ENCODE assay signal across 16 cellular contexts in genomic region chr7:116443646-116444045, GRCh38. TPM values are rescaled to one million over a fixed set of nuclear protein-coding genes. Genes with fewer than 3 reads are reported as not detected.
DNase-seq lines count a peak whose midpoint lies in the region; ATAC-seq, FAIRE-seq and TF ChIP-seq lines count a peak whose summit lies in the region.
"Had no signal": no experiment of that assay in that cellular context is flagged by ENCODE, and none has a peak within 500 bp of the region (broad histone marks: within the 10 kb centered on the region; RNA-seq: fewer than 3 reads in every experiment).

No MANE protein-coding gene starts in this region.

- no peaks in the 10 kb centered on the region for H3K27me3 Mint-ChIP-seq in astrocyte (ENCODE audit: low read depth, unreplicated experiment)

- H4K8ac ChIP-seq in mesenchymal stem cell (ENCODE audit: low read length), result no peak overlapping the region

- H3K23ac ChIP-seq in mesenchymal stem cell (ENCODE audit: low read length in 2 of 2), result no peak overlapping the region

- H3K4me1 ChIP-seq in ACC112 (ENCODE audit: control insufficient read depth, insufficient read depth, low read length, unreplicated experiment) (peaks cover 74% of the 10 kb centered on the region), astrocyte (ENCODE audit: insufficient read depth, low read length) (peaks cover 7% of the 10 kb centered on the region), mesenchymal stem cell (ENCODE audit: control insufficient read depth, insufficient read depth, low read depth, low read length) (peaks cover 4% of the 10 kb centered on the region)

- peak; percentile 43 for FAIRE-seq in astrocyte (lab: Jason Lieb, UNC)
- FAIRE-seq: TTC549 had no signal

- no peaks in the 10 kb centered on the region for H3K9me3 Mint-ChIP-seq in astrocyte (ENCODE audit: unreplicated experiment)
- no peaks in the 10 kb centered on the region for H3K9me3 Mint-ChIP-seq in activated naive CD4-positive, alpha-beta T cell treated with anti-CD3 and anti-CD28 coated beads, Interleukin-2, amount 50 U/mL, for 72 hours
- H3K9me3 Mint-ChIP-seq: activated CD4-positive, alpha-beta T cell treated with anti-CD3 and anti-CD28 coated beads, Interleukin-2, amount 10 ng/mL, durations not matched to agents 24 days and 14 days; activated naive CD8-positive, alpha-beta T cell treated with anti-CD3 and anti-CD28 coated beads, Interleukin-2, amount 10 ng/mL, durations not matched to agents 7 days and 5 days had no signal

- peak overlapping the region; percentile 94 for H3K27ac Mint-ChIP-seq in astrocyte (ENCODE audit: unreplicated experiment)
- H3K27ac Mint-ChIP-seq in activated naive CD4-positive, alpha-beta T cell treated with anti-CD3 and anti-CD28 coated beads, Interleukin-2, amount 50 U/mL, for 72 hours, result no peak overlapping the region
- H3K27ac Mint-ChIP-seq: activated CD4-positive, alpha-beta T cell treated with anti-CD3 and anti-CD28 coated beads, Interleukin-2, amount 10 ng/mL, durations not matched to agents 24 days and 14 days; activated naive CD8-positive, alpha-beta T cell treated with anti-CD3 and anti-CD28 coated beads, Interleukin-2, amount 10 ng/mL, durations not matched to agents 7 days and 5 days had no signal

- H3K27me3 ChIP-seq in ACC112 (ENCODE audit: insufficient read depth, low read length) (no peaks in the 10 kb centered on the region), astrocyte (ENCODE audit: insufficient read depth, low read length) (no peaks in the 10 kb centered on the region), mesenchymal stem cell (ENCODE audit: control insufficient read depth in 1 of 2, insufficient read depth in 1 of 2, low read length in 2 of 2) (no peaks in the 10 kb centered on the region)
- H3K27me3 ChIP-seq: cardiac muscle cell had no signal

- H2BK120ac ChIP-seq in mesenchymal stem cell (ENCODE audit: low read depth, low read length), result no peak overlapping the region

- no peak overlapping the region for H2BK15ac ChIP-seq in mesenchymal stem cell (ENCODE audit: low read depth, poor library complexity, severe bottlenecking)

- H3K4me2 ChIP-seq in astrocyte (ENCODE audit: low read length) (peak overlapping the region; percentile 15), mesenchymal stem cell (ENCODE audit: low read length, poor library complexity, severe bottlenecking) (no peak overlapping the region)

- H3K4me3 ChIP-seq in ACC112 (ENCODE audit: low read depth, low read length) (no peak overlapping the region), astrocyte (ENCODE audit: insufficient read depth, low read depth, low read length) (no peak overlapping the region), mesenchymal stem cell (ENCODE audit: insufficient read depth in 1 of 2, low read depth in 1 of 2, low read length in 2 of 2) (no peak overlapping the region)
- H3K4me3 ChIP-seq: cardiac muscle cell had no signal

- no peaks in the 10 kb centered on the region for H3K36me3 Mint-ChIP-seq in astrocyte (ENCODE audit: low read depth, unreplicated experiment)
- no peaks in the 10 kb centered on the region for H3K36me3 Mint-ChIP-seq in activated naive CD4-positive, alpha-beta T cell treated with anti-CD3 and anti-CD28 coated beads, Interleukin-2, amount 50 U/mL, for 72 hours
- H3K36me3 Mint-ChIP-seq: activated naive CD8-positive, alpha-beta T cell treated with anti-CD3 and anti-CD28 coated beads, Interleukin-2, amount 10 ng/mL, durations not matched to agents 7 days and 5 days had no signal

- H3K9me3 ChIP-seq in astrocyte (ENCODE audit: insufficient read depth, low read depth, low read length), result no peaks in the 10 kb centered on the region
- H3K9me3 ChIP-seq in mesenchymal stem cell (ENCODE audit: control insufficient read depth, low read length), result no peaks in the 10 kb centered on the region

- no peak overlapping the region for H4K91ac ChIP-seq in mesenchymal stem cell (ENCODE audit: low read length)

- no peak overlapping the region for H2AK5ac ChIP-seq in mesenchymal stem cell (ENCODE audit: low read length, severe bottlenecking)

- TF ChIP-seq CTCF in astrocyte (IDR thresholded peaks at IDR 0.05; ENCODE audit: insufficient read depth, low read depth, low read length), result no peak

- H3K27ac ChIP-seq in ACC112 (ENCODE audit: low read depth, low read length), result peak overlapping the region; percentile 88
- H3K27ac ChIP-seq in astrocyte (ENCODE audit: low read depth, low read length), result peak overlapping the region; percentile 85
- peak overlapping the region; percentile 85 for H3K27ac ChIP-seq in mesenchymal stem cell (ENCODE audit: low read length, poor library complexity, severe bottlenecking)
- H3K27ac ChIP-seq: cardiac muscle cell had no signal

- no peak overlapping the region for H3K4me3 Mint-ChIP-seq in astrocyte (ENCODE audit: unreplicated experiment)
- H3K4me3 Mint-ChIP-seq: activated CD4-positive, alpha-beta T cell treated with anti-CD3 and anti-CD28 coated beads, Interleukin-2, amount 10 ng/mL, durations not matched to agents 24 days and 14 days; activated naive CD8-positive, alpha-beta T cell treated with anti-CD3 and anti-CD28 coated beads, Interleukin-2, amount 10 ng/mL, durations not matched to agents 7 days and 5 days had no signal

- no peak overlapping the region for H3K18ac ChIP-seq in mesenchymal stem cell (ENCODE audit: low read depth in 1 of 2, low read length in 2 of 2)

- H3K79me2 ChIP-seq in ACC112 (ENCODE audit: control insufficient read depth, insufficient read depth, low read length, unreplicated experiment) (no peaks in the 10 kb centered on the region), astrocyte (ENCODE audit: insufficient read depth, low read length) (no peaks in the 10 kb centered on the region)

- H4K20me1 ChIP-seq in astrocyte (ENCODE audit: insufficient read depth, low read length), result no peaks in the 10 kb centered on the region

- H2AFZ ChIP-seq in ACC112 (ENCODE audit: low read length, unreplicated experiment) (no peak overlapping the region), astrocyte (ENCODE audit: low read depth, low read length) (no peak overlapping the region), mesenchymal stem cell (ENCODE audit: low read depth, low read length) (no peak overlapping the region)

- no peak overlapping the region for H3K4ac ChIP-seq in mesenchymal stem cell (ENCODE audit: low read depth in 1 of 2, low read length in 2 of 2)

- no peak overlapping the region for H3K14ac ChIP-seq in mesenchymal stem cell (ENCODE audit: low read length in 2 of 2)

- 80% methylated on average over 2 of the region's 3 CpGs for WGBS in mesenchymal stem cell

- peak; percentile 2 for DNase-seq in NCI-H146 treated with DMSO at 0.1 percent for 48 hours (lab: John Stamatoyannopoulos, UW; ENCODE audit: unreplicated experiment)
- DNase-seq in astrocyte (ENCODE audit: low read depth), result no peak
- DNase-seq in mesenchymal stem cell, result no peak
- DNase-seq in SIG-M5 treated with dmso at 0.1 percent for 504 hours (lab: John Stamatoyannopoulos, UW; ENCODE audit: unreplicated experiment), result no peak
- DNase-seq in COLO829 (ENCODE audit: low spot score), result no peak
- no peak for DNase-seq in activated naive CD4-positive, alpha-beta T cell treated with anti-CD3 and anti-CD28 coated beads, Interleukin-2, amount 50 U/mL, for 72 hours (ENCODE audit: low spot score in 2 of 2)
- DNase-seq: activated CD4-positive, alpha-beta T cell treated with anti-CD3 and anti-CD28 coated beads, Interleukin-2, amount 10 ng/mL, durations not matched to agents 24 days and 14 days; activated naive CD8-positive, alpha-beta T cell treated with anti-CD3 and anti-CD28 coated beads, Interleukin-2, amount 10 ng/mL, durations not matched to agents 7 days and 5 days; effector memory CD4-positive, alpha-beta T cell; NCI-H524 treated with DMSO at 0.1 percent for 48 hours; occipital lobe; OCI-M1 had no signal

- H2BK5ac ChIP-seq in mesenchymal stem cell (ENCODE audit: low read depth, low read length, poor library complexity, severe bottlenecking), result no peak overlapping the region

- H3K36me3 ChIP-seq in ACC112 (ENCODE audit: insufficient read depth, low read length) (no peaks in the 10 kb centered on the region), astrocyte (ENCODE audit: insufficient read depth, low read length) (no peaks in the 10 kb centered on the region), mesenchymal stem cell (ENCODE audit: control insufficient read depth in 1 of 2, insufficient read depth in 2 of 2, low read depth in 1 of 2, low read length in 2 of 2) (no peaks in the 10 kb centered on the region)
- H3K36me3 ChIP-seq: cardiac muscle cell had no signal

- no peak for ATAC-seq in HG02852 (IDR thresholded peaks at IDR 0.05; ENCODE audit: unreplicated experiment)
- no peak for ATAC-seq in activated naive CD4-positive, alpha-beta T cell treated with anti-CD3 and anti-CD28 coated beads, Interleukin-2, amount 50 U/mL, for 72 hours

- H3K9ac ChIP-seq in astrocyte (ENCODE audit: low read length) (peak overlapping the region; percentile 32), mesenchymal stem cell (ENCODE audit: low read length) (peak overlapping the region; percentile 58)

- peaks cover 18% of the 10 kb centered on the region for H3K4me1 Mint-ChIP-seq in astrocyte (ENCODE audit: low read depth, unreplicated experiment)
- H3K4me1 Mint-ChIP-seq: activated CD4-positive, alpha-beta T cell treated with anti-CD3 and anti-CD28 coated beads, Interleukin-2, amount 10 ng/mL, durations not matched to agents 24 days and 14 days; activated naive CD8-positive, alpha-beta T cell treated with anti-CD3 and anti-CD28 coated beads, Interleukin-2, amount 10 ng/mL, durations not matched to agents 7 days and 5 days had no signal

- H2BK12ac ChIP-seq in mesenchymal stem cell (ENCODE audit: low read length in 2 of 2), result no peak overlapping the region

- no peaks in the 10 kb centered on the region for H3K79me1 ChIP-seq in mesenchymal stem cell (replicated peaks; ENCODE audit: low read length, poor library complexity, severe bottlenecking)

RNA-seq across cellular contexts. Expression of gene CAV2, which starts 55.9 kb away (rescaled TPM):
- total RNA-seq in astrocyte, result 152 and 161 TPM in 2 replicates
- polyA plus RNA-seq in mesenchymal stem cell (2013, experiment 1 of 2), result 53.9 TPM
- polyA plus RNA-seq in mesenchymal stem cell (2013, experiment 2 of 2), result 58.7 TPM
- total RNA-seq in activated naive CD4-positive, alpha-beta T cell treated with anti-CD3 and anti-CD28 coated beads, Interleukin-2, amount 50 U/mL, for 72 hours, result under 1 TPM in 1 of 2 donors, not detected in 1; 0.12 TPM
- total RNA-seq: activated CD4-positive, alpha-beta T cell treated with anti-CD3 and anti-CD28 coated beads, Interleukin-2, amount 10 ng/mL, durations not matched to agents 24 days and 14 days; activated naive CD8-positive, alpha-beta T cell treated with anti-CD3 and anti-CD28 coated beads, Interleukin-2, amount 10 ng/mL, durations not matched to agents 7 days and 5 days had no signal

Comparison
In these comparisons a context has a peak if more than half of its experiments do, and no peak if none do; other contexts are left out.
1. RNA of gene CAV2, which starts 55.9 kb away (total RNA-seq): 152 to 161 TPM in astrocyte; 0.12 TPM in activated naive CD4-positive, alpha-beta T cell treated with anti-CD3 and anti-CD28 coated beads, Interleukin-2, amount 50 U/mL, for 72 hours; every median in the first group is over 100 times any median in the second.
2. Peak in every context shown above with its lines, with median percentiles within 50 percentile points of each other: H3K27ac ChIP-seq.